ENCODE assay signal across 17 cellular contexts in the genomic region with DNA sequence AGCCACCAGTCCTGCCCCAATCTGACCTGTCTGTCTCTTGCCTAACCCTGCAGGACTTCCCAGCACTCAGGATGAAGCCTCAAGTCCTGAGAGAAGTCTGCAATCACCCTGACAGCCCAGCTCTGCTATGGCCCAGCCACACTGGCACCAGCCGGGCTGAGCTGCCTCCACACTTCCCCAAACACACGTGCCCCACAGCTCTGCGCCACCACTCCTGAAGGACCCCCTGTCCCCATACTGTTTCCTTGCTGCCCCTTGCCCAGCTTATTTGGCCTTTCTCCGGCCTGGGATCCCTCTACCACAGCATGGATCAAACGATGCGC.
DNase-seq lines count a peak whose midpoint lies in the region; ATAC-seq, FAIRE-seq and TF ChIP-seq lines count a peak whose summit lies in the region.
"Had no signal": no experiment of that assay in that cellular context is flagged by ENCODE, and none has a peak within 500 bp of the region (broad histone marks: within the 10 kb centered on the region; RNA-seq: fewer than 3 reads in every experiment).

No MANE protein-coding gene starts in this region.

- no peak for TF ChIP-seq CTCF in CD14-positive monocyte (IDR thresholded peaks at IDR 0.05)
- no peak for TF ChIP-seq CTCF in HL-60 (IDR thresholded peaks at IDR 0.05; ENCODE audit: insufficient read depth, low read length)
- no peak for TF ChIP-seq CTCF in astrocyte (IDR thresholded peaks at IDR 0.05; ENCODE audit: insufficient read depth, low read depth, low read length)
- TF ChIP-seq CTCF in neural progenitor cell (IDR thresholded peaks at IDR 0.05), result no peak

- peaks cover 81 to 93% of the 10 kb centered on the region in 2 donors for H3K36me3 Mint-ChIP-seq in CD14-positive monocyte
- H3K36me3 Mint-ChIP-seq in astrocyte (ENCODE audit: low read depth, unreplicated experiment), result peaks cover 23% of the 10 kb centered on the region
- peaks cover 3 to 27% (median 9%) of the 10 kb centered on the region in 5 donors for H3K36me3 Mint-ChIP-seq in naive thymus-derived CD4-positive, alpha-beta T cell
- H3K36me3 Mint-ChIP-seq in neural progenitor cell, result peaks cover 8% of the 10 kb centered on the region

- ATAC-seq in naive thymus-derived CD4-positive, alpha-beta T cell, result no peak

- DNase-seq in CD14-positive monocyte (ENCODE audit: low spot score), result no peak
- DNase-seq in HL-60 (ENCODE audit: low read depth in 1 of 2, low spot score in 1 of 2), result peak in 1 of 2 experiments; percentile 24
- DNase-seq in astrocyte (ENCODE audit: low read depth), result no peak
- no peak for DNase-seq in naive thymus-derived CD4-positive, alpha-beta T cell
- no peak for DNase-seq in NCI-H2196 (lab: John Stamatoyannopoulos, UW; ENCODE audit: unreplicated experiment)
- no peak for DNase-seq in HUDEP-2 (lab: John Stamatoyannopoulos, UW; ENCODE audit: unreplicated experiment in 76 of 76)
- DNase-seq in neural progenitor cell (ENCODE audit: low spot score), result no peak
- DNase-seq in AML-193 (lab: John Stamatoyannopoulos, UW), result no peak
- DNase-seq: islet precursor cell; NCI-H1436 treated with DMSO at 0.1 percent for 48 hours; NCI-H226; NK-92 treated with Interleukin-12 subunit alpha and Interleukin-12 subunit beta, amount 100 ng/mL, for 24 hours had no signal

- peaks cover 12% of the 10 kb centered on the region for H3K4me1 ChIP-seq in astrocyte (ENCODE audit: insufficient read depth, low read length)
- H3K4me1 ChIP-seq in naive thymus-derived CD4-positive, alpha-beta T cell (ENCODE audit: control insufficient read depth in 2 of 2, insufficient read depth in 2 of 2, low read length in 2 of 2), result no peaks in the 10 kb centered on the region
- H3K4me1 ChIP-seq in neural progenitor cell, result peaks cover 6% of the 10 kb centered on the region

- H3K4me1 Mint-ChIP-seq in CD14-positive monocyte (peaks cover 8% of the 10 kb centered on the region), astrocyte (ENCODE audit: low read depth, unreplicated experiment) (peaks cover 6% of the 10 kb centered on the region), neural progenitor cell (peaks cover 14% of the 10 kb centered on the region)
- H3K4me1 Mint-ChIP-seq in naive thymus-derived CD4-positive, alpha-beta T cell, result peaks cover 0 to 30% (median 5%) of the 10 kb centered on the region in 7 donors
- H3K4me1 Mint-ChIP-seq: activated naive CD4-positive, alpha-beta T cell treated with anti-CD3 and anti-CD28 coated beads, Interleukin-2, amount 50 U/mL, for 24 hours had no signal

- CTCF ChIA-PET in naive thymus-derived CD4-positive, alpha-beta T cell (lab: Charles Lee), result interaction anchor here (1.4 to 4.0 kb wide), 2 partner anchors 35 to 108 kb away, joined by 6 to 28 read pairs; no protein-coding TSS in a partner anchor

- peaks cover 10% of the 10 kb centered on the region for H3K36me3 ChIP-seq in astrocyte (ENCODE audit: insufficient read depth, low read length)
- H3K36me3 ChIP-seq in naive thymus-derived CD4-positive, alpha-beta T cell (ENCODE audit: control insufficient read depth in 2 of 3, insufficient read depth in 3 of 3, low read length in 3 of 3), result peaks cover 18 to 91% (median 21%) of the 10 kb centered on the region in 3 experiments
- no peaks in the 10 kb centered on the region for H3K36me3 ChIP-seq in neural progenitor cell
- H3K36me3 ChIP-seq: cardiac muscle cell had no signal

- no peaks in the 10 kb centered on the region for H3K9me3 Mint-ChIP-seq in CD14-positive monocyte
- H3K9me3 Mint-ChIP-seq in astrocyte (ENCODE audit: unreplicated experiment), result no peaks in the 10 kb centered on the region
- H3K9me3 Mint-ChIP-seq in naive thymus-derived CD4-positive, alpha-beta T cell, result no peaks in the 10 kb centered on the region
- no peaks in the 10 kb centered on the region for H3K9me3 Mint-ChIP-seq in neural progenitor cell
- H3K9me3 Mint-ChIP-seq: activated naive CD4-positive, alpha-beta T cell treated with anti-CD3 and anti-CD28 coated beads, Interleukin-2, amount 50 U/mL, for 24 hours had no signal

- H3K27me3 ChIP-seq in HL-60 (ENCODE audit: insufficient read depth, poor library complexity, severe bottlenecking) (no peaks in the 10 kb centered on the region), astrocyte (ENCODE audit: insufficient read depth, low read length) (no peaks in the 10 kb centered on the region), neural progenitor cell (no peaks in the 10 kb centered on the region)
- no peaks in the 10 kb centered on the region for H3K27me3 ChIP-seq in naive thymus-derived CD4-positive, alpha-beta T cell (ENCODE audit: control insufficient read depth in 2 of 2, insufficient read depth in 2 of 2, low read length in 2 of 2)
- H3K27me3 ChIP-seq: cardiac muscle cell had no signal

- H3K4me3 ChIP-seq in HL-60 (replicated peaks; ENCODE audit: insufficient read depth, low read length) (no peak overlapping the region), astrocyte (ENCODE audit: insufficient read depth, low read depth, low read length) (no peak overlapping the region), neural progenitor cell (no peak overlapping the region)
- H3K4me3 ChIP-seq in naive thymus-derived CD4-positive, alpha-beta T cell (ENCODE audit: low read length), result no peak overlapping the region
- H3K4me3 ChIP-seq: cardiac muscle cell, GM12878, thoracic aorta had no signal

- FAIRE-seq in astrocyte (lab: Jason Lieb, UNC), result no peak
- FAIRE-seq: G401.6, GM12878 had no signal

- H3K4me3 Mint-ChIP-seq in CD14-positive monocyte (no peak overlapping the region), astrocyte (ENCODE audit: unreplicated experiment) (no peak overlapping the region), neural progenitor cell (no peak overlapping the region)
- H3K4me3 Mint-ChIP-seq in naive thymus-derived CD4-positive, alpha-beta T cell, result no peak overlapping the region
- H3K4me3 Mint-ChIP-seq: activated naive CD4-positive, alpha-beta T cell treated with anti-CD3 and anti-CD28 coated beads, Interleukin-2, amount 50 U/mL, for 24 hours had no signal

- H3K4me2 ChIP-seq in astrocyte (ENCODE audit: low read length) (no peak overlapping the region), neural progenitor cell (no peak overlapping the region)

- H3K9ac ChIP-seq in astrocyte (ENCODE audit: low read length) (no peak overlapping the region), neural progenitor cell (no peak overlapping the region)

- POLR2A ChIA-PET in naive thymus-derived CD4-positive, alpha-beta T cell (lab: Charles Lee), result interaction anchor here (2.1 kb wide), 1 partner anchor 108 kb away, joined by 9 read pairs; no protein-coding TSS in a partner anchor

- no peaks in the 10 kb centered on the region for H3K79me2 ChIP-seq in astrocyte (ENCODE audit: insufficient read depth, low read length)
- no peaks in the 10 kb centered on the region for H3K79me2 ChIP-seq in neural progenitor cell (ENCODE audit: low read depth)

- intact Hi-C loops in CD14-positive monocyte (cut with micrococcal nuclease), result loop anchor here (2.0 kb wide), 1 partner anchor 108 kb away; no protein-coding TSS in a partner anchor
- intact Hi-C loops in naive thymus-derived CD4-positive, alpha-beta T cell (cut with micrococcal nuclease), result loop anchor here (1.0 to 2.0 kb wide), 4 partner anchors 76 to 240 kb away; a partner anchor contains a TSS

- no peaks in the 10 kb centered on the region for H3F3A ChIP-seq in neural progenitor cell (ENCODE audit: low read depth)

- peaks cover 49% of the 10 kb centered on the region for H4K20me1 ChIP-seq in astrocyte (ENCODE audit: insufficient read depth, low read length)
- peaks cover 10% of the 10 kb centered on the region for H4K20me1 ChIP-seq in neural progenitor cell (ENCODE audit: low read depth)

- H3K27ac ChIP-seq in HL-60 (replicated peaks) (peak overlapping the region; percentile 14), astrocyte (ENCODE audit: low read depth, low read length) (no peak overlapping the region), neural progenitor cell (no peak overlapping the region)
- no peak overlapping the region for H3K27ac ChIP-seq in naive thymus-derived CD4-positive, alpha-beta T cell (ENCODE audit: low read depth, low read length)
- H3K27ac ChIP-seq: cardiac muscle cell, thoracic aorta had no signal

- peak overlapping the region in 5 of 7 donors; percentile 4 to 71 (median 60) for H3K27ac Mint-ChIP-seq in CD14-positive monocyte
- H3K27ac Mint-ChIP-seq in astrocyte (ENCODE audit: unreplicated experiment), result peak overlapping the region; percentile 26
- H3K27ac Mint-ChIP-seq in naive thymus-derived CD4-positive, alpha-beta T cell, result peak overlapping the region; percentile 19 to 87 (median 68)
- no peak overlapping the region for H3K27ac Mint-ChIP-seq in neural progenitor cell

- H3K9me3 ChIP-seq in astrocyte (ENCODE audit: insufficient read depth, low read depth, low read length) (no peaks in the 10 kb centered on the region), neural progenitor cell (ENCODE audit: low read depth) (no peaks in the 10 kb centered on the region)
- no peaks in the 10 kb centered on the region for H3K9me3 ChIP-seq in naive thymus-derived CD4-positive, alpha-beta T cell (ENCODE audit: control insufficient read depth in 2 of 3, low read length in 3 of 3)
- H3K9me3 ChIP-seq: thoracic aorta had no signal

- H2AFZ ChIP-seq in astrocyte (ENCODE audit: low read depth, low read length), result no peak overlapping the region
- H2AFZ ChIP-seq in neural progenitor cell (replicated peaks), result no peak overlapping the region

- H3K27me3 Mint-ChIP-seq in CD14-positive monocyte (ENCODE audit: low read depth in 3 of 3), result peaks cover 0 to 2% (median 1%) of the 10 kb centered on the region in 3 donors
- peaks cover 6% of the 10 kb centered on the region for H3K27me3 Mint-ChIP-seq in astrocyte (ENCODE audit: low read depth, unreplicated experiment)
- no peaks in the 10 kb centered on the region for H3K27me3 Mint-ChIP-seq in naive thymus-derived CD4-positive, alpha-beta T cell
- no peaks in the 10 kb centered on the region for H3K27me3 Mint-ChIP-seq in neural progenitor cell (ENCODE audit: insufficient read depth, low read depth)
- H3K27me3 Mint-ChIP-seq: activated naive CD4-positive, alpha-beta T cell treated with anti-CD3 and anti-CD28 coated beads, Interleukin-2, amount 50 U/mL, for 24 hours had no signal
